18 cellular contexts compared by ENCODE assay signal in the genomic region with DNA sequence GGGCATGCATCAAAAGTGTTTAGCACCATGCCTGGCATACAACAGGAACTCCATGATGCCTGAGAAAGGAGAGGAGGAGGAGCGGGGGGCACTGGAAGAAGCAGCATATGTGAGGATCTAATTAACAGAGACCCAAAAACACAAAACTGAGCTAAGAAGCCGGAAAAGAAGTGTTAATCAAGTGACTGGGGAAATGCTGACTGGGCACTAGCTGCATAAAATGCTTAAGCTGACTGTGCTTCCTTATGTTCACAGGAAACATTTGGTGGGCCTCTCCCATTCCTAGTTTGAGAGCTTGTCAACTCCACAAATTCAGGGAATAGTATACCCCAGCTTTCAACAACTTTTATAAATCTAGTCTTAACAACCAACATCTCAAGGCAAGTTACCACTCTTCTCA. TPM values are rescaled to one million over a fixed set of nuclear protein-coding genes. Genes with fewer than 3 reads are reported as not detected.
DNase-seq lines count a peak whose midpoint lies in the region; ATAC-seq and TF ChIP-seq lines count a peak whose summit lies in the region.
"Had no signal": no experiment of that assay in that cellular context is flagged by ENCODE, and none has a peak within 500 bp of the region (broad histone marks: within the 10 kb centered on the region; RNA-seq: fewer than 3 reads in every experiment).

No MANE protein-coding gene starts in this region.

- no peak overlapping the region for H3K4ac ChIP-seq in H9 (ENCODE audit: low read depth, low read length)

- no peak overlapping the region for H2BK120ac ChIP-seq in H9 (ENCODE audit: low read depth, low read length, poor library complexity, severe bottlenecking)

- no peak for DNase-seq in H9
- DNase-seq in body of pancreas: peak in 1 of 4 donors; percentile 10
- DNase-seq in left kidney (ENCODE audit: low read depth, low spot score): peak; percentile 41
- no peak for DNase-seq in type B pancreatic cell (ENCODE audit: extremely low spot score, unreplicated experiment)
- DNase-seq in GM10266 (ENCODE audit: extremely low spot score): no peak
- DNase-seq: AML-193, DMS79 treated with DMSO at 0.1 percent for 48 hours, KG1, NCI-H1105 treated with DMSO at 0.1 percent for 48 hours, NCI-H187 treated with DMSO at 0.1 percent for 48 hours, NCI-H226, NCI-H524, PC-3 had no signal

- no peak overlapping the region for H3K56ac ChIP-seq in H9 (ENCODE audit: insufficient read length, low read depth, low read length)

- H3K4me1 Mint-ChIP-seq in H9: peaks cover 11 to 12% of the 10 kb centered on the region in 2 experiments
- peaks cover 19% of the 10 kb centered on the region for H3K4me1 Mint-ChIP-seq in type B pancreatic cell (ENCODE audit: unreplicated experiment)

- no peak overlapping the region for H2AK5ac ChIP-seq in H9 (ENCODE audit: insufficient read length, low read length)

- no peak overlapping the region for H2BK5ac ChIP-seq in H9 (ENCODE audit: insufficient read length, low read length)

- no peak for TF ChIP-seq POLR2A in body of pancreas (IDR thresholded peaks at IDR 0.05)

- TF ChIP-seq CTCF in H9 (conservative IDR thresholded peaks at IDR 0.05): no peak
- TF ChIP-seq CTCF in body of pancreas (IDR thresholded peaks at IDR 0.05): no peak
- no peak for TF ChIP-seq CTCF in type B pancreatic cell (conservative IDR thresholded peaks at IDR 0.05)
- no peak for TF ChIP-seq CTCF in GM10266 (IDR thresholded peaks at IDR 0.05; ENCODE audit: control insufficient read depth, insufficient read depth, low read depth, missing control alignments)

- H3K9me3 ChIP-seq in H9 (ENCODE audit: control insufficient read depth, low read depth, low read length) (no peaks in the 10 kb centered on the region), body of pancreas (no peaks in the 10 kb centered on the region)

- no peaks in the 10 kb centered on the region for H3K23me2 ChIP-seq in H9 (ENCODE audit: insufficient read length, low read depth, low read length, poor library complexity, severe bottlenecking)

- H3K4me3 Mint-ChIP-seq in H9 (no peak overlapping the region), type B pancreatic cell (no peak overlapping the region)

- peaks cover 11% of the 10 kb centered on the region for H3K79me1 ChIP-seq in H9 (ENCODE audit: insufficient read depth, low read depth, low read length, poor library complexity, severe bottlenecking)

- no peak overlapping the region for H4K91ac ChIP-seq in H9 (ENCODE audit: insufficient read length, low read depth, low read length)

- H3K79me2 ChIP-seq in H9 (ENCODE audit: insufficient read depth, low read length): peaks cover 12% of the 10 kb centered on the region; the same call in 1 of the 2 replicates

- no peak overlapping the region for H4K8ac ChIP-seq in H9 (replicated peaks; ENCODE audit: insufficient read length, low read depth, low read length)

- peaks cover 0 to 7% (median 0%) of the 10 kb centered on the region in 3 experiments; a peak in 2 of 7 replicates for H3K36me3 Mint-ChIP-seq in H9 (ENCODE audit: insufficient read depth in 1 of 3, low read depth in 3 of 3)
- H3K36me3 Mint-ChIP-seq in type B pancreatic cell: peaks cover 11% of the 10 kb centered on the region

- H4K5ac ChIP-seq in H9 (ENCODE audit: insufficient read length, low read depth, low read length): no peak overlapping the region

- H3K4me1 ChIP-seq in H9 (ENCODE audit: insufficient read depth, low read length) (no peaks in the 10 kb centered on the region), body of pancreas (peaks cover 40% of the 10 kb centered on the region)

- H3K4me2 ChIP-seq in H9 (ENCODE audit: insufficient read depth, insufficient read length, low read length): no peak overlapping the region

- no peak overlapping the region for H2BK15ac ChIP-seq in H9 (ENCODE audit: low read depth, low read length)

- no peak overlapping the region for H3K14ac ChIP-seq in H9 (ENCODE audit: insufficient read depth, low read length)

- H3K27me3 ChIP-seq in H9 (ENCODE audit: insufficient read depth, low read length) (no peaks in the 10 kb centered on the region), body of pancreas (no peaks in the 10 kb centered on the region)

- H3K27me3 Mint-ChIP-seq in H9 (ENCODE audit: low read depth) (no peaks in the 10 kb centered on the region), type B pancreatic cell (no peaks in the 10 kb centered on the region)

- H3K9me3 Mint-ChIP-seq in H9 (no peaks in the 10 kb centered on the region), type B pancreatic cell (no peaks in the 10 kb centered on the region)

- H3K18ac ChIP-seq in H9 (ENCODE audit: insufficient read length, low read depth, low read length): no peak overlapping the region

- no peaks in the 10 kb centered on the region for H3K36me3 ChIP-seq in body of pancreas (replicated peaks in 1 of 2; ENCODE audit: insufficient read depth in 1 of 2, low read depth in 2 of 2)

- no CpG with 5 or more reads among the region's 2 CpGs for WGBS in H9 (ENCODE audit: extremely low coverage, insufficient read length, low lambda C conversion rate)
- WGBS in body of pancreas, 2 donors: 80% methylated on average over 2 of the region's 2 CpGs

- H2AFZ ChIP-seq in H9 (ENCODE audit: low read length): no peak overlapping the region

- H2BK12ac ChIP-seq in H9 (ENCODE audit: insufficient read length, low read depth, low read length): no peak overlapping the region

- no peak for ATAC-seq in body of pancreas
- ATAC-seq in HG02571 (IDR thresholded peaks at IDR 0.05; ENCODE audit: unreplicated experiment): no peak
- no peak for ATAC-seq in HG02938 (IDR thresholded peaks at IDR 0.05; ENCODE audit: unreplicated experiment)
- ATAC-seq: HCT116, PC-3 had no signal

- intact Hi-C loops in body of pancreas (cut with DNase I): no loop called here

- H3K27ac Mint-ChIP-seq in H9: peak overlapping the region in 2 of 3 experiments; percentile 4 to 54; a peak in 3 of 7 replicates
- peak overlapping the region; percentile 73 for H3K27ac Mint-ChIP-seq in type B pancreatic cell

- no peaks in the 10 kb centered on the region for H4K20me1 ChIP-seq in H9 (ENCODE audit: control insufficient read depth, insufficient read depth, insufficient read length)

- H3K23ac ChIP-seq in H9 (ENCODE audit: insufficient read length, low read depth, low read length): no peak overlapping the region

- no peak overlapping the region for H3T11ph ChIP-seq in H9 (ENCODE audit: low read length)

- H3K27ac ChIP-seq in H9 (ENCODE audit: insufficient read length, low read depth, low read length) (no peak overlapping the region), body of pancreas (peak overlapping the region in 3 of 4 donors; percentile 3 to 31 (median 4))
- H3K27ac ChIP-seq: C4-2B, RWPE1 had no signal

- no peak overlapping the region for H3K9ac ChIP-seq in H9 (ENCODE audit: extremely low read depth, insufficient read length, low read length)

- no peak overlapping the region for H3K4me3 ChIP-seq in body of pancreas

- no peak overlapping the region for H2BK20ac ChIP-seq in H9 (ENCODE audit: low read depth, low read length, poor library complexity, severe bottlenecking)

RNA-seq across cellular contexts. Expression of a gene that starts 26.6 kb away (rescaled TPM):
- total RNA-seq in H9 (2021) (49.0 and 51.4 TPM in 2 replicates), body of pancreas (1 to 10 TPM in 1 of 2 donors, under 1 TPM in 1; 0.66 to 2.3 TPM), type B pancreatic cell (ENCODE audit: low replicate concordance) (14.0 and 29.1 TPM in 2 replicates)
